Comparison of ENCODE assay signal across 8 cellular contexts in genomic region chr2:68909793-68910674, GRCh38. TPM values are rescaled to one million over a fixed set of nuclear protein-coding genes. Genes with fewer than 3 reads are reported as not detected.
DNase-seq lines count a peak whose midpoint lies in the region; TF ChIP-seq lines count a peak whose summit lies in the region.

No MANE protein-coding gene starts in this region.

- TF ChIP-seq CTCF in GM13977 (IDR thresholded peaks at IDR 0.05; ENCODE audit: extremely low read depth, insufficient read depth, missing control alignments) (peak; percentile 93), epithelial cell of proximal tubule (conservative IDR thresholded peaks at IDR 0.05; ENCODE audit: low read depth, low read length) (peak; percentile 96), nephron (IDR thresholded peaks at IDR 0.05; ENCODE audit: unreplicated experiment in 3 of 3) (peak; percentile 92 to 95 (median 94))

- no peak overlapping the region for H3K27ac Mint-ChIP-seq in nephron

- no peak overlapping the region for H3K4me3 Mint-ChIP-seq in nephron

- H3K4me3 ChIP-seq in HUES48 (ENCODE audit: low read depth, low read length) (no peak overlapping the region), NT2/D1 (ENCODE audit: insufficient read length, low read depth) (no peak overlapping the region), epithelial cell of proximal tubule (ENCODE audit: low read depth, low read length) (no peak overlapping the region)

- H3K9me3 Mint-ChIP-seq in nephron = no peaks in the 10 kb centered on the region

- H3K4me1 Mint-ChIP-seq in nephron = peaks cover 6% of the 10 kb centered on the region

- peak; percentile 87 for DNase-seq in A172 (ENCODE audit: low spot score)
- peak; percentile 65 for DNase-seq in GM13977 (ENCODE audit: low spot score)
- peak; percentile 81 for DNase-seq in NT2/D1 (ENCODE audit: low read depth, low spot score)
- DNase-seq in activated CD8-positive, alpha-beta memory T cell treated with anti-CD3 and anti-CD28 coated beads, Interleukin-2, amount 50 U/mL, for 4 hours = peak; percentile 73
- DNase-seq in epithelial cell of proximal tubule (ENCODE audit: low read depth) = no peak
- peak in 28 of 49 donors; percentile 3 to 64 (median 34) for DNase-seq in substantia nigra (lab: John Stamatoyannopoulos, UW)

- H3K9me3 ChIP-seq in HUES48 (ENCODE audit: control insufficient read depth, insufficient read depth, low read length) (no peaks in the 10 kb centered on the region), NT2/D1 (ENCODE audit: insufficient read depth, low read length) (no peaks in the 10 kb centered on the region)

- H3K36me3 ChIP-seq in HUES48 (ENCODE audit: control insufficient read depth, insufficient read depth, low read length) (no peaks in the 10 kb centered on the region), NT2/D1 (ENCODE audit: insufficient read depth, insufficient read length, low read length) (no peaks in the 10 kb centered on the region)

- H3K27me3 ChIP-seq in HUES48 (ENCODE audit: control insufficient read depth, insufficient read depth, low read length) (no peaks in the 10 kb centered on the region), NT2/D1 (ENCODE audit: insufficient read depth, insufficient read length) (no peaks in the 10 kb centered on the region)

- peak overlapping the region; percentile 12 for H3K27ac ChIP-seq in HUES48 (ENCODE audit: low read depth, low read length)
- H3K27ac ChIP-seq in substantia nigra (ENCODE audit: low read depth, low read length, poor library complexity, severe bottlenecking) = no peak overlapping the region

- H3K4me1 ChIP-seq in HUES48 (ENCODE audit: control insufficient read depth, insufficient read depth, low read length) (peaks cover 27% of the 10 kb centered on the region), NT2/D1 (ENCODE audit: insufficient read depth, insufficient read length) (no peaks in the 10 kb centered on the region)

- in situ Hi-C loops in GM13977 (cut with MboI; ENCODE audit: low pct_unique_long_range_greater_than_20kb, low sequenced_read_pairs, unreplicated experiment) = loop anchor here (10.0 kb wide), 3 partner anchors 65 to 435 kb away; no protein-coding TSS in a partner anchor

- H3K36me3 Mint-ChIP-seq in nephron (ENCODE audit: low read depth) = no peaks in the 10 kb centered on the region

- no peak overlapping the region for H3K9ac ChIP-seq in HUES48 (ENCODE audit: low read depth, low read length)
- no peak overlapping the region for H3K9ac ChIP-seq in NT2/D1 (ENCODE audit: insufficient read length, low read depth)

- peaks cover 5% of the 10 kb centered on the region for H3K27me3 Mint-ChIP-seq in nephron (ENCODE audit: low read depth)

RNA-seq across cellular contexts. Expression of gene BMP10, which starts 38.8 kb away (rescaled TPM):
- 0.46 TPM in 1 of 2 replicates, not detected in the other for total RNA-seq in A172 (2014; rRNA removed; shearing (Covaris generic))
- not detected in 2 replicates for total RNA-seq in epithelial cell of proximal tubule

RNA-seq across cellular contexts. Expression of gene GKN2, which starts 42.7 kb away (rescaled TPM):
- 0.24 and 1.9 TPM in 2 replicates for total RNA-seq in A172 (2014; rRNA removed; shearing (Covaris generic))
- total RNA-seq in epithelial cell of proximal tubule = not detected in 2 replicates
